In genomic region chr14:50667491-50668007, GRCh38 we compare ENCODE assay signal across 8 cellular contexts. TPM values are rescaled to one million over a fixed set of nuclear protein-coding genes. Genes with fewer than 3 reads are reported as not detected.
A peak's percentile ranks its signal among the peaks of the same experiment; 100 is the strongest.
DNase-seq lines count a peak whose midpoint lies in the region; ATAC-seq and TF ChIP-seq lines count a peak whose summit lies in the region.

No MANE protein-coding gene starts in this region.

- H3F3A ChIP-seq in PC-9 (ENCODE audit: insufficient read depth, low read depth), result peaks cover 17% of the 10 kb centered on the region; the same call in 1 of the 2 replicates

- no peak for DNase-seq in AG04449 (ENCODE audit: low read depth, low spot score)
- DNase-seq in PC-9, result peak in 1 of 2 experiments; percentile 51
- DNase-seq in central memory CD4-positive, alpha-beta T cell, result peak; percentile 23
- DNase-seq in uterus, result peak; percentile 36 to 44
- no peak for DNase-seq in dedifferentiated amniotic fluid mesenchymal stem cell (ENCODE audit: extremely low spot score)

- TF ChIP-seq POLR2A in uterus (IDR thresholded peaks at IDR 0.05), result no peak

- POLR2A ChIA-PET in AG04449 (lab: Yijun Ruan, JAX), result interaction anchor here (1.0 to 1.4 kb wide), 9 partner anchors 10 to 108 kb away, joined by 3 to 12 read pairs (median 4); no protein-coding TSS in a partner anchor
- POLR2A ChIA-PET in PC-9 (lab: Charles Lee; ENCODE audit: unreplicated experiment), result interaction anchor here (0.7 to 0.8 kb wide), 3 partner anchors 42 to 120 kb away, joined by 3 to 20 read pairs (median 5); no protein-coding TSS in a partner anchor

- H3K79me2 ChIP-seq in PC-9 (ENCODE audit: low read depth), result peaks cover 44% of the 10 kb centered on the region

- CTCF ChIA-PET in AG04449 (lab: Yijun Ruan, JAX), result interaction anchor here (1.9 kb wide), 1 partner anchor 192 kb away, joined by 4 read pairs; no protein-coding TSS in a partner anchor
- CTCF ChIA-PET in PC-9 (lab: Charles Lee), result no interaction called here

- H3K4me2 ChIP-seq in PC-9, result peak overlapping the region; percentile 95

- peaks cover 23% of the 10 kb centered on the region for H3K4me1 ChIP-seq in PC-9 (replicated peaks; ENCODE audit: insufficient read depth)
- peaks cover 18% of the 10 kb centered on the region for H3K4me1 ChIP-seq in mesodermal cell (ENCODE audit: control insufficient read depth, insufficient read depth, low read length, poor library complexity, severe bottlenecking)
- no peaks in the 10 kb centered on the region for H3K4me1 ChIP-seq in uterus

- intact Hi-C loops in PC-9 (cut with micrococcal nuclease; ENCODE audit: unreplicated experiment), result loop anchor here (2.0 kb wide), 2 partner anchors 73 to 103 kb away; no protein-coding TSS in a partner anchor
- intact Hi-C loops in uterus (cut with DNase I; ENCODE audit: low total_unique reads), result no loop called here

- WGBS in mesodermal cell (ENCODE audit: insufficient coverage in 2 of 2), 2 experiments, result 0% methylated on average over 24 to 25 of the region's 30 CpGs

- H3K4me3 ChIP-seq in AG04449 (ENCODE audit: low read depth, low read length) (peak overlapping the region; percentile 78), PC-9 (peak overlapping the region; percentile 99), mesodermal cell (ENCODE audit: extremely low read depth, insufficient read depth, low read length, poor library complexity, severe bottlenecking) (peak overlapping the region; percentile 77), uterus (peak overlapping the region; percentile 76 to 93)

- H3K27me3 ChIP-seq in PC-9 (ENCODE audit: insufficient read depth, low read depth) (no peaks in the 10 kb centered on the region), uterus (no peaks in the 10 kb centered on the region)

- no peak for TF ChIP-seq CTCF in AG04449 (IDR thresholded peaks at IDR 0.05; ENCODE audit: insufficient read depth, low read length, missing control alignments)
- peak; percentile 32; the same call in 1 of the 2 replicates for TF ChIP-seq CTCF in PC-9 (conservative IDR thresholded peaks at IDR 0.05)
- no peak for TF ChIP-seq CTCF in uterus (IDR thresholded peaks at IDR 0.05)

- H4K20me1 ChIP-seq in PC-9 (ENCODE audit: insufficient read depth), result no peaks in the 10 kb centered on the region; the same call in 1 of the 2 replicates

- H3K36me3 ChIP-seq in PC-9 (ENCODE audit: low read depth) (peaks cover 13% of the 10 kb centered on the region), mesodermal cell (ENCODE audit: control insufficient read depth, insufficient read depth, low read length) (peaks cover 24% of the 10 kb centered on the region), uterus (no peaks in the 10 kb centered on the region)

- no peaks in the 10 kb centered on the region for H3K9me2 ChIP-seq in PC-9 (ENCODE audit: insufficient read depth)

- H3K27ac ChIP-seq in PC-9, result peak overlapping the region; percentile 80
- H3K27ac ChIP-seq in mesodermal cell (ENCODE audit: low read depth, low read length, severe bottlenecking), result peak overlapping the region; percentile 99
- H3K27ac ChIP-seq in uterus, result peak overlapping the region; percentile 93 to 98

- peak; percentile 44 for ATAC-seq in GM18502 (IDR thresholded peaks at IDR 0.05; ENCODE audit: poor library complexity, unreplicated experiment)
- ATAC-seq in HG02943 (IDR thresholded peaks at IDR 0.05; ENCODE audit: low read depth, unreplicated experiment), result peak; percentile 46

- H2AFZ ChIP-seq in PC-9, result peak overlapping the region; percentile 97

- no TSS peak for BruUV-seq in PC-9 (replicated peaks; lab: Mats Ljungman, UMichigan)

- no peaks in the 10 kb centered on the region for H3K9me3 ChIP-seq in PC-9 (ENCODE audit: insufficient read depth, low read depth)
- no peaks in the 10 kb centered on the region for H3K9me3 ChIP-seq in mesodermal cell (ENCODE audit: control insufficient read depth, low read length)
- H3K9me3 ChIP-seq in uterus, result no peaks in the 10 kb centered on the region

RNA-seq across cellular contexts. Expression of gene SAV1, which starts 0.6 kb away (rescaled TPM):
- total RNA-seq in PC-9 (2021) (37.1 and 40.7 TPM in 2 replicates), uterus (10 to 100 TPM; 18.2 to 42.9 (median 35.8) TPM)
- polyA plus RNA-seq in mesodermal cell (2013, experiment 1 of 2), result 34.4 TPM
- 34.6 TPM for polyA plus RNA-seq in mesodermal cell (2013, experiment 2 of 2)

Comparison
In these comparisons a context has a peak if more than half of its experiments do, and no peak if none do; other contexts are left out.
1. DNase-seq: peak in central memory CD4-positive, alpha-beta T cell (single experiment) and uterus (2 of 2); none in AG04449 (single experiment) and dedifferentiated amniotic fluid mesenchymal stem cell (single experiment).
2. Peak in every context shown above with its lines, with median percentiles within 50 percentile points of each other: H3K4me3 ChIP-seq and H3K27ac ChIP-seq.